19 cellular contexts compared by ENCODE assay signal in genomic region chr21:25453524-25453923, GRCh38.
"Had no signal": no experiment of that assay in that cellular context is flagged by ENCODE, and none has a peak within 500 bp of the region (broad histone marks: within the 10 kb centered on the region; RNA-seq: fewer than 3 reads in every experiment).

No MANE protein-coding gene starts in this region.

- H3K27me3 Mint-ChIP-seq: activated CD4-positive, alpha-beta memory T cell treated with anti-CD3 and anti-CD28 coated beads, Interleukin-2, amount 10 ng/mL, durations not matched to agents 7 days and 5 days; naive thymus-derived CD8-positive, alpha-beta T cell; T-cell; type B pancreatic cell had no signal

- H3K9me3 Mint-ChIP-seq: T-cell, type B pancreatic cell had no signal

- H3K27ac Mint-ChIP-seq: activated CD4-positive, alpha-beta memory T cell treated with anti-CD3 and anti-CD28 coated beads, Interleukin-2, amount 10 ng/mL, durations not matched to agents 7 days and 5 days; naive thymus-derived CD8-positive, alpha-beta T cell; T-cell; type B pancreatic cell had no signal

- H3K4me3 ChIP-seq: cardiac muscle cell, dorsolateral prefrontal cortex, skin epidermis had no signal

- H3K27ac ChIP-seq: cardiac muscle cell, dorsolateral prefrontal cortex, skin epidermis, VCaP had no signal

- H3K4me3 Mint-ChIP-seq: activated CD4-positive, alpha-beta memory T cell treated with anti-CD3 and anti-CD28 coated beads, Interleukin-2, amount 10 ng/mL, durations not matched to agents 7 days and 5 days; naive thymus-derived CD8-positive, alpha-beta T cell; T-cell; type B pancreatic cell had no signal

- DNase-seq: activated CD4-positive, alpha-beta memory T cell treated with anti-CD3 and anti-CD28 coated beads, Interleukin-2, amount 10 ng/mL, durations not matched to agents 7 days and 5 days; activated CD8-positive, alpha-beta memory T cell treated with anti-CD3 and anti-CD28 coated beads, Interleukin-2, amount 50 U/mL, for 4 hours; activated gamma-delta T cell treated with Interleukin-2 at 50 U/mL for 16 hours; dorsolateral prefrontal cortex; hippocampal formation; left ventricle myocardium superior; mesenchymal stem cell; naive thymus-derived CD8-positive, alpha-beta T cell; posterior cingulate gyrus; stimulated activated CD4-positive, alpha-beta T cell treated with anti-CD3 and anti-CD28 coated beads, Interleukin-15, amount 100 ng/mL, for 24 hours; stimulated activated CD4-positive, alpha-beta T cell treated with anti-CD3 and anti-CD28 coated beads, Interleukin-4, amount 100 ng/mL, for 1 hour; stimulated activated naive CD8-positive, alpha-beta T cell treated with anti-CD3 and anti-CD28 coated beads, Interleukin-15, Interleukin-2, amounts not matched to agents 100 U/mL and 50 U/mL, for 24 hours; T-cell; T-helper 9 cell had no signal

- ATAC-seq: left ventricle myocardium superior; naive thymus-derived CD8-positive, alpha-beta T cell; stimulated activated naive CD8-positive, alpha-beta T cell treated with anti-CD3 and anti-CD28 coated beads, Interleukin-15, Interleukin-2, amounts not matched to agents 100 U/mL and 50 U/mL, for 24 hours; T-cell had no signal

- H3K36me3 ChIP-seq: cardiac muscle cell had no signal

- H3K27me3 ChIP-seq: cardiac muscle cell, dorsolateral prefrontal cortex had no signal

- FAIRE-seq: endometrium had no signal

- H3K36me3 Mint-ChIP-seq: naive thymus-derived CD8-positive, alpha-beta T cell; T-cell; type B pancreatic cell had no signal
